ENCODE assay signal across 8 cellular contexts in genomic region chr19:48332662-48333466, GRCh38. TPM values are rescaled to one million over a fixed set of nuclear protein-coding genes. Genes with fewer than 3 reads are reported as not detected.
DNase-seq lines count a peak whose midpoint lies in the region; ATAC-seq and TF ChIP-seq lines count a peak whose summit lies in the region.

No MANE protein-coding gene starts in this region.

- no peaks in the 10 kb centered on the region for H3K79me2 ChIP-seq in OCI-LY1 (ENCODE audit: insufficient read depth, low read length)

- H3K4me1 ChIP-seq in OCI-LY1 (ENCODE audit: insufficient read depth, low read length, severe bottlenecking) = peaks cover 47% of the 10 kb centered on the region
- H3K4me1 ChIP-seq in mucosa of rectum (ENCODE audit: control insufficient read depth in 2 of 2, insufficient read depth in 2 of 2, low read length in 2 of 2) = peaks cover 26 to 34% of the 10 kb centered on the region in 2 donors

- DNase-seq in DMS 273 (lab: John Stamatoyannopoulos, UW; ENCODE audit: unreplicated experiment) (peak; percentile 100), HuH-7 (ENCODE audit: low spot score) (peak; percentile 93), activated T-cell treated with anti-CD3 and anti-CD28 coated beads for 48 hours (ENCODE audit: low read depth) (peak; percentile 84), epithelial cell of proximal tubule (ENCODE audit: low read depth) (peak; percentile 99)
- peak; percentile 74 for DNase-seq in stimulated activated CD8-positive, alpha-beta memory T cell treated with anti-CD3 and anti-CD28 coated beads, Interleukin-4, amount 100 ng/mL, for 24 hours (ENCODE audit: low read depth)

- TF ChIP-seq CTCF in OCI-LY1 (IDR thresholded peaks at IDR 0.05; ENCODE audit: low read length) (no peak), epithelial cell of proximal tubule (conservative IDR thresholded peaks at IDR 0.05; ENCODE audit: low read depth, low read length) (no peak)

- no peaks in the 10 kb centered on the region for H3F3A ChIP-seq in OCI-LY1 (ENCODE audit: insufficient read depth, low read length)

- H3K9me3 ChIP-seq in OCI-LY1 (ENCODE audit: low read length) (no peaks in the 10 kb centered on the region), mucosa of rectum (ENCODE audit: control insufficient read depth in 2 of 2, low read length in 2 of 2) (no peaks in the 10 kb centered on the region)

- no peak overlapping the region for H2AFZ ChIP-seq in OCI-LY1 (ENCODE audit: low read length)

- H3K4me2 ChIP-seq in OCI-LY1 (ENCODE audit: low read length) = peak overlapping the region; percentile 77

- H3K27ac ChIP-seq in OCI-LY1 (ENCODE audit: low read depth, low read length, poor library complexity, severe bottlenecking) = peak overlapping the region; percentile 94
- H3K27ac ChIP-seq in mucosa of rectum (ENCODE audit: low read depth in 2 of 2, low read length in 2 of 2) = peak overlapping the region; percentile 99

- ATAC-seq in GM21526 (IDR thresholded peaks at IDR 0.05; ENCODE audit: low FRiP score, unreplicated experiment) = peak; percentile 54

- H3K27me3 ChIP-seq in OCI-LY1 (ENCODE audit: insufficient read depth, low read length) (no peaks in the 10 kb centered on the region), mucosa of rectum (ENCODE audit: control insufficient read depth in 2 of 2, insufficient read depth in 2 of 2, low read length in 2 of 2) (no peaks in the 10 kb centered on the region)

- H3K9me2 ChIP-seq in OCI-LY1 (ENCODE audit: low read depth, low read length) = no peaks in the 10 kb centered on the region

- no peaks in the 10 kb centered on the region for H4K20me1 ChIP-seq in OCI-LY1 (ENCODE audit: insufficient read depth, low read length)

- H3K9ac ChIP-seq in OCI-LY1 (ENCODE audit: low read length) (peak overlapping the region; percentile 71), mucosa of rectum (ENCODE audit: low read depth in 1 of 2, low read length in 2 of 2) (peak overlapping the region; percentile 97)

- H3K36me3 ChIP-seq in OCI-LY1 (ENCODE audit: insufficient read depth, low read length) (no peaks in the 10 kb centered on the region), mucosa of rectum (ENCODE audit: control insufficient read depth in 2 of 2, insufficient read depth in 2 of 2, low read length in 2 of 2) (peaks cover 0 to 3% of the 10 kb centered on the region in 2 donors)

- peak overlapping the region; percentile 65 for H3K4me3 ChIP-seq in OCI-LY1 (ENCODE audit: low read depth, low read length, poor library complexity, severe bottlenecking)
- peak overlapping the region; percentile 77 for H3K4me3 ChIP-seq in epithelial cell of proximal tubule (ENCODE audit: low read depth, low read length)
- H3K4me3 ChIP-seq in mucosa of rectum (ENCODE audit: low read length in 2 of 2) = peak overlapping the region; percentile 93 to 94

RNA-seq across cellular contexts. Expression of gene EMP3, which starts 7.5 kb away (rescaled TPM):
- 23.1 and 96.8 TPM in 2 replicates for total RNA-seq in epithelial cell of proximal tubule

RNA-seq across cellular contexts. Expression of gene TMEM143, which starts 30.9 kb away (rescaled TPM):
- total RNA-seq in epithelial cell of proximal tubule = 3.8 and 5.4 TPM in 2 replicates

RNA-seq across cellular contexts. Expression of gene SYNGR4, which starts 31.3 kb away (rescaled TPM):
- not detected in 2 replicates for total RNA-seq in epithelial cell of proximal tubule

RNA-seq across cellular contexts. Expression of gene KDELR1, which starts 58.5 kb away (rescaled TPM):
- 144 TPM in 2 replicates for total RNA-seq in epithelial cell of proximal tubule

Comparison
In these comparisons a context has a peak if more than half of its experiments do, and no peak if none do; other contexts are left out.
1. Peak in every context shown above with its lines: DNase-seq, ATAC-seq, H3K4me3 ChIP-seq and H3K27ac ChIP-seq.